8 cellular contexts compared by ENCODE assay signal in genomic region chr3:38136807-38137614, GRCh38. TPM values are rescaled to one million over a fixed set of nuclear protein-coding genes. Genes with fewer than 3 reads are reported as not detected.
DNase-seq lines count a peak whose midpoint lies in the region; ATAC-seq and TF ChIP-seq lines count a peak whose summit lies in the region.

Gene ACAA1 (minus strand): TSS chr3:38137127. CDS start chr3:38137035, 92 bp downstream.

- TF ChIP-seq CTCF in WERI-Rb-1 (IDR thresholded peaks at IDR 0.05; ENCODE audit: low read depth, low read length) (no peak), mammary epithelial cell (conservative IDR thresholded peaks at IDR 0.05 in 1 of 2, IDR thresholded peaks at IDR 0.05 in 1 of 2; ENCODE audit: extremely low read depth in 1 of 2, insufficient read depth in 1 of 2, low read depth in 1 of 2, low read length in 2 of 2) (peak in 1 of 2 donors; percentile 1)

- H3K27ac ChIP-seq in WERI-Rb-1 (peak within 1 kb of the TSS; percentile 52), mammary epithelial cell (ENCODE audit: insufficient read depth, low read depth, low read length) (peak within 1 kb of the TSS; percentile 71), skin epidermis (peak within 1 kb of the TSS; percentile 55 to 98 (median 95))

- no TSS peak for BruUV-seq in mammary epithelial cell (replicated peaks; lab: Mats Ljungman, UMichigan)

- peak; percentile 98 for DNase-seq in ACHN
- peak; percentile 97 for DNase-seq in NCI-H2227 (lab: John Stamatoyannopoulos, UW; ENCODE audit: unreplicated experiment)
- DNase-seq in WERI-Rb-1: peak; percentile 99
- DNase-seq in mammary epithelial cell: peak; percentile 99

- H3K27me3 ChIP-seq in WERI-Rb-1 (ENCODE audit: insufficient read depth, low read depth, severe bottlenecking) (no peaks in the 10 kb centered on the region), mammary epithelial cell (ENCODE audit: insufficient read depth, low read length) (no peaks in the 10 kb centered on the region)

- dilution Hi-C loops in mammary epithelial cell (cut with HindIII; ENCODE audit: low sequenced_read_pairs): no loop called here

- CTCF ChIA-PET in mammary epithelial cell (lab: Charles Lee; ENCODE audit: low non-redundant PET): interaction anchor here (1.0 kb wide), 1 partner anchor 210 kb away, joined by 4 read pairs; no protein-coding TSS in a partner anchor

- intact Hi-C loops in mammary epithelial cell (cut with micrococcal nuclease): loop anchor here (1.0 to 5.0 kb wide), 5 partner anchors 17 to 210 kb away; partner anchors contain the start of gene XYLB

- peak within 1 kb of the TSS; percentile 82 for H3K4me3 ChIP-seq in WERI-Rb-1 (ENCODE audit: low read depth, low read length)
- peak within 1 kb of the TSS; percentile 55 to 86 (median 84) for H3K4me3 ChIP-seq in mammary epithelial cell (replicated peaks in 1 of 3; ENCODE audit: insufficient read depth in 1 of 3, low read depth in 2 of 3, low read length in 3 of 3)
- H3K4me3 ChIP-seq in iPS-18c (ENCODE audit: insufficient read depth, low read depth, low read length): peak within 1 kb of the TSS; percentile 97
- peak within 1 kb of the TSS; percentile 84 to 99 (median 93) for H3K4me3 ChIP-seq in skin epidermis

- in situ Hi-C loops in ACHN (cut with HindIII; ENCODE audit: low pct_ligation_motif_present, low pct_unique_long_range_greater_than_20kb, low sequenced_read_pairs): no loop called here
- in situ Hi-C loops in mammary epithelial cell (cut with MboI; ENCODE audit: low sequenced_read_pairs in 2 of 2): loop anchor here in 1 of 2 donors (25.0 kb wide), 1 partner anchor 350 kb away; the partner anchor contains the start of gene EXOG

- peak within 1 kb of the TSS; percentile 98 for H3K4me2 ChIP-seq in mammary epithelial cell (ENCODE audit: insufficient read depth, low read depth, low read length)

- peaks cover 47% of the 10 kb centered on the region for H3K4me1 ChIP-seq in mammary epithelial cell (ENCODE audit: insufficient read depth, low read length)

- H3K36me3 ChIP-seq in WERI-Rb-1: peaks cover 14% of the 10 kb centered on the region
- peaks cover 4% of the 10 kb centered on the region for H3K36me3 ChIP-seq in mammary epithelial cell (ENCODE audit: insufficient read depth, low read length)

- peak within 1 kb of the TSS; percentile 96 for H2AFZ ChIP-seq in mammary epithelial cell (ENCODE audit: low read depth, low read length)

- ATAC-seq in GM18873 (IDR thresholded peaks at IDR 0.05; ENCODE audit: low FRiP score, unreplicated experiment) (peak; percentile 86), HG03139 (IDR thresholded peaks at IDR 0.05; ENCODE audit: unreplicated experiment) (peak; percentile 84)

- 1% methylated on average over 14 of the region's 62 CpGs for WGBS in mammary epithelial cell (ENCODE audit: low coverage, missing lambda C conversion rate)

- H4K20me1 ChIP-seq in mammary epithelial cell (ENCODE audit: insufficient read depth, low read length): peaks cover 2% of the 10 kb centered on the region

- H3K9me3 ChIP-seq in WERI-Rb-1 (ENCODE audit: severe bottlenecking) (no peaks in the 10 kb centered on the region), mammary epithelial cell (replicated peaks; ENCODE audit: insufficient read depth, low read length) (no peaks in the 10 kb centered on the region), iPS-18c (ENCODE audit: control insufficient read depth, insufficient read depth, low read length) (peaks cover 4% of the 10 kb centered on the region)

- H3K9ac ChIP-seq in mammary epithelial cell (ENCODE audit: insufficient read depth, low read length): peak within 1 kb of the TSS; percentile 75

- peaks cover 67% of the 10 kb centered on the region for H3K79me2 ChIP-seq in mammary epithelial cell (ENCODE audit: insufficient read depth, low read length)

RNA-seq across cellular contexts. Expression of gene ACAA1, which starts in this region (rescaled TPM):
- total RNA-seq in mammary epithelial cell: 10 to 100 TPM; 24.8 to 62.4 TPM
- 76.5 TPM for polyA plus RNA-seq in mammary epithelial cell
- polyA minus RNA-seq in mammary epithelial cell: 36.4 TPM

Comparison
In these comparisons a context has a peak if more than half of its experiments do, and no peak if none do; other contexts are left out.
1. Peak in every context shown above with its lines: DNase-seq, ATAC-seq, H3K4me3 ChIP-seq and H3K27ac ChIP-seq.